27 cellular contexts compared by ENCODE assay signal in the genomic region with DNA sequence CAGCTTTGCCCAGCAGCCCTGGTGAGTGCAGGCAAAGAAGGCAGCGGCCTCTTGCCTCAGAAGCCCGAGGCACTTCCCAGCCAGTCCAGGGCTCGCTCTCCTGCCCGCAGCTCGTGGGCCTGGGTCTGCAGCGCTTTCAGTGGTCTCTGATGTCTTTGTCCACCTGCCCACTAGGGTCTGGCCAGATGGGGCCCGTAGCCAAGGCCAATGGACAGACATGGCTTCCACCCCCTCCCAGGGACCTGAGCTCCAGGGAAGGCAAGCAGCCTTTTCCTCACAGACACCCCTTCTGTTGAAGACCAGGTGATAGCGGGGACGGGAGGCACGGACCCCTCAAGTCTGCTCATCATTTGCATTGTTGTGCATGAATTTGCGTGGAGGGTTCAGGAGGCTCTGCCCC. TPM values are rescaled to one million over a fixed set of nuclear protein-coding genes. Genes with fewer than 3 reads are reported as not detected.
DNase-seq lines count a peak whose midpoint lies in the region; ATAC-seq, FAIRE-seq and TF ChIP-seq lines count a peak whose summit lies in the region.
"Had no signal": no experiment of that assay in that cellular context is flagged by ENCODE, and none has a peak within 500 bp of the region (broad histone marks: within the 10 kb centered on the region; RNA-seq: fewer than 3 reads in every experiment).

No MANE protein-coding gene starts in this region.

- ATAC-seq in activated CD4-positive, alpha-beta T cell treated with anti-CD3 and anti-CD28 coated beads for 36 hours: no peak
- ATAC-seq in HepG2 (no peak), right lobe of liver (no peak), memory B cell (ENCODE audit: low read depth) (no peak), GM21723 (IDR thresholded peaks at IDR 0.05; ENCODE audit: unreplicated experiment) (no peak), natural killer cell (no peak)
- ATAC-seq: activated T-helper 17 cell treated with anti-CD3 and anti-CD28 coated beads, Interleukin-2, amount 50 U/mL, for 72 hours; GM12878; stimulated activated memory B cell treated with anti-CD40 and anti-IgM and Interleukin-4, amounts not matched to agents 10 μg/mL and 1 μg/mL and 100 μg/mL, for 72 hours had no signal

- CTCF ChIA-PET in activated CD4-positive, alpha-beta T cell treated with anti-CD3 and anti-CD28 coated beads for 36 hours (lab: Charles Lee): interaction anchor here (0.9 to 1.6 kb wide), 2 partner anchors 27 to 84 kb away, joined by 4 to 5 read pairs; no protein-coding TSS in a partner anchor
- CTCF ChIA-PET in HepG2 (lab: Yijun Ruan, JAX; ENCODE audit: low intra/inter-chr PET ratio, low total read pairs): no interaction called here
- CTCF ChIA-PET in SK-N-SH (lab: Yijun Ruan, JAX): interaction anchor here (1.8 kb wide), 1 partner anchor 99 kb away, joined by 7 read pairs; no protein-coding TSS in a partner anchor

- no peak for TF ChIP-seq CTCF in HepG2 (CRISPR knock-in tag; IDR thresholded peaks at IDR 0.05)
- TF ChIP-seq CTCF in right lobe of liver (IDR thresholded peaks at IDR 0.05): no peak
- TF ChIP-seq CTCF in SK-N-SH (IDR thresholded peaks at IDR 0.05): no peak
- no peak for TF ChIP-seq CTCF in natural killer cell (IDR thresholded peaks at IDR 0.05)

- no peak overlapping the region for H3K4me2 ChIP-seq in HepG2 (ENCODE audit: low read depth, low read length)
- H3K4me2 ChIP-seq in SK-N-SH: no peak overlapping the region

- intact Hi-C loops in activated CD4-positive, alpha-beta T cell treated with anti-CD3 and anti-CD28 coated beads for 36 hours (cut with DNase I, micrococcal nuclease): no loop called here
- intact Hi-C loops in HepG2 (cut with micrococcal nuclease; ENCODE audit: unreplicated experiment) (no loop called here), right lobe of liver (cut with DNase I) (no loop called here), natural killer cell (cut with micrococcal nuclease) (no loop called here)

- H4K20me1 ChIP-seq in HepG2 (ENCODE audit: insufficient read depth, low read length) (no peaks in the 10 kb centered on the region; the same call in 1 of the 2 replicates), SK-N-SH (ENCODE audit: insufficient read depth) (0 out of 2 replicates have a peak, but pooled peaks cover 6% of the 10 kb centered on the region)

- DNase-seq in activated CD4-positive, alpha-beta T cell treated with anti-CD3 and anti-CD28 coated beads for 36 hours: no peak
- DNase-seq in activated CD4-positive, alpha-beta T cell treated with anti-CD3 and anti-CD28 coated beads for 4 hours: no peak
- DNase-seq in HepG2 (ENCODE audit: low spot score) (no peak), right lobe of liver (no peak), memory B cell (ENCODE audit: low spot score in 2 of 2) (no peak), SK-N-SH (no peak), natural killer cell (no peak)
- DNase-seq: activated CD4-positive, CD25-positive, alpha-beta regulatory T cell treated with anti-CD3 and anti-CD28 coated beads, Interleukin-2, amount 50 U/mL, for 72 hours; CD4-positive, alpha-beta memory T cell; EL; glutamatergic neuron; GM23248; Karpas-422; NCI-H1436; NCI-H345; NCI-H748 treated with DMSO at 0.1 percent for 48 hours; sigmoid colon; stimulated activated CD4-positive, alpha-beta T cell treated with anti-CD3 and anti-CD28 coated beads, Interleukin-4, amount 100 ng/mL, for 24 hours had no signal

- H2AFZ ChIP-seq in HepG2 (ENCODE audit: low read length) (no peak overlapping the region), SK-N-SH (ENCODE audit: low read depth) (no peak overlapping the region)
- H2AFZ ChIP-seq: GM23248 had no signal

- no peak for TF ChIP-seq POLR2A in HepG2 (IDR thresholded peaks at IDR 0.05; ENCODE audit: insufficient read depth in 1 of 2, low read depth in 2 of 2, low read length in 2 of 2)
- no peak for TF ChIP-seq POLR2A in right lobe of liver (IDR thresholded peaks at IDR 0.05)

- peaks cover 6% of the 10 kb centered on the region for H3K27me3 Mint-ChIP-seq in activated CD4-positive, alpha-beta T cell treated with anti-CD3 and anti-CD28 coated beads for 36 hours
- H3K27me3 Mint-ChIP-seq in memory B cell (no peaks in the 10 kb centered on the region), natural killer cell (ENCODE audit: low read depth in 2 of 2) (no peaks in the 10 kb centered on the region)
- H3K27me3 Mint-ChIP-seq: CD4-positive, alpha-beta memory T cell had no signal

- peaks cover 2% of the 10 kb centered on the region for H3F3A ChIP-seq in SK-N-SH (replicated peaks; ENCODE audit: insufficient read depth)

- H3K36me3 ChIP-seq in HepG2 (replicated peaks in 1 of 2; ENCODE audit: control insufficient read depth in 1 of 2, insufficient read depth in 2 of 2, low read length in 2 of 2) (peaks cover 0 to 7% of the 10 kb centered on the region in 2 experiments; a peak in 2 of 5 replicates), right lobe of liver (no peaks in the 10 kb centered on the region), SK-N-SH (replicated peaks in 1 of 2; ENCODE audit: control insufficient read depth in 1 of 2, insufficient read depth in 2 of 2, low read length in 1 of 2) (peaks cover 0 to 3% of the 10 kb centered on the region in 2 experiments)
- H3K36me3 ChIP-seq: neutrophil, sigmoid colon, SJSA1, suprapubic skin had no signal

- POLR2A ChIA-PET in activated CD4-positive, alpha-beta T cell treated with anti-CD3 and anti-CD28 coated beads for 36 hours (lab: Charles Lee): interaction anchor here (0.9 kb wide), 1 partner anchor 84 kb away, joined by 3 read pairs; a partner anchor contains a TSS
- POLR2A ChIA-PET in HepG2 (lab: Yijun Ruan, JAX) (no interaction called here), SK-N-SH (lab: Yijun Ruan, JAX) (no interaction called here)

- FAIRE-seq in HepG2 (lab: Jason Lieb, UNC): no peak
- FAIRE-seq: GM12878, RCC 7860 had no signal

- no peaks in the 10 kb centered on the region for H3K9me3 Mint-ChIP-seq in activated CD4-positive, alpha-beta T cell treated with anti-CD3 and anti-CD28 coated beads for 36 hours (ENCODE audit: low read depth)
- H3K9me3 Mint-ChIP-seq in memory B cell (no peaks in the 10 kb centered on the region), natural killer cell (no peaks in the 10 kb centered on the region)
- H3K9me3 Mint-ChIP-seq: activated T-helper 17 cell treated with anti-CD3 and anti-CD28 coated beads, Interleukin-2, amount 50 U/mL, for 72 hours; stimulated activated memory B cell treated with anti-CD40 and anti-IgM and Interleukin-4, amounts not matched to agents 10 μg/mL and 1 μg/mL and 100 μg/mL, for 72 hours had no signal

- H3K27me3 ChIP-seq in HepG2 (ENCODE audit: control insufficient read depth in 1 of 2, insufficient read depth in 2 of 2, low read length in 2 of 2) (peaks cover 14 to 34% of the 10 kb centered on the region in 2 experiments; a peak in 4 of 5 replicates), right lobe of liver (no peaks in the 10 kb centered on the region), SK-N-SH (ENCODE audit: insufficient read depth) (no peaks in the 10 kb centered on the region)

- H3K9ac ChIP-seq in HepG2 (ENCODE audit: insufficient read depth, low read depth, low read length) (no peak overlapping the region), SK-N-SH (no peak overlapping the region)
- H3K9ac ChIP-seq: GM23248 had no signal

- no peaks in the 10 kb centered on the region for H3K9me2 ChIP-seq in SK-N-SH

- peaks cover 5% of the 10 kb centered on the region for H3K36me3 Mint-ChIP-seq in activated CD4-positive, alpha-beta T cell treated with anti-CD3 and anti-CD28 coated beads for 36 hours (ENCODE audit: low read depth)
- H3K36me3 Mint-ChIP-seq in memory B cell (no peaks in the 10 kb centered on the region), natural killer cell (no peaks in the 10 kb centered on the region)

- H3K4me1 Mint-ChIP-seq in activated CD4-positive, alpha-beta T cell treated with anti-CD3 and anti-CD28 coated beads for 36 hours: peaks cover 7% of the 10 kb centered on the region
- H3K4me1 Mint-ChIP-seq in memory B cell: peaks cover 13% of the 10 kb centered on the region
- H3K4me1 Mint-ChIP-seq in natural killer cell: peaks cover 0 to 57% of the 10 kb centered on the region in 2 donors
- H3K4me1 Mint-ChIP-seq: activated T-helper 17 cell treated with anti-CD3 and anti-CD28 coated beads, Interleukin-2, amount 50 U/mL, for 72 hours had no signal

- no peaks in the 10 kb centered on the region for H3K4me1 ChIP-seq in HepG2 (ENCODE audit: insufficient read depth, low read length)
- H3K4me1 ChIP-seq in right lobe of liver: no peaks in the 10 kb centered on the region
- H3K4me1 ChIP-seq in SK-N-SH (ENCODE audit: control insufficient read depth in 1 of 2, insufficient read depth in 2 of 2, low read depth in 1 of 2, low read length in 1 of 2): peaks cover 0 to 9% of the 10 kb centered on the region in 2 experiments; a peak in 1 of 4 replicates
- H3K4me1 ChIP-seq: SJSA1 had no signal

- peak overlapping the region; percentile 74 for H3K4me3 Mint-ChIP-seq in activated CD4-positive, alpha-beta T cell treated with anti-CD3 and anti-CD28 coated beads for 36 hours
- H3K4me3 Mint-ChIP-seq in memory B cell (peak overlapping the region; percentile 29), natural killer cell (no peak overlapping the region)

- H3K27ac ChIP-seq in HepG2 (ENCODE audit: extremely low read length, insufficient read depth, low read length) (no peak overlapping the region), right lobe of liver (no peak overlapping the region), SK-N-SH (ENCODE audit: low read depth in 2 of 2, low read length in 1 of 2) (no peak overlapping the region)
- H3K27ac ChIP-seq: GM23248, neutrophil, sigmoid colon, SJSA1, suprapubic skin had no signal

- H3K4me3 ChIP-seq in HepG2 (replicated peaks in 1 of 3; ENCODE audit: insufficient read depth in 1 of 3, low read depth in 2 of 3, low read length in 3 of 3) (no peak overlapping the region), right lobe of liver (no peak overlapping the region), SK-N-SH (ENCODE audit: low read depth in 2 of 2, low read length in 1 of 2) (no peak overlapping the region)
- H3K4me3 ChIP-seq: GM12878, GM23248, lung, sigmoid colon, SJSA1, suprapubic skin had no signal

- H3K27ac Mint-ChIP-seq in activated CD4-positive, alpha-beta T cell treated with anti-CD3 and anti-CD28 coated beads for 36 hours: no peak overlapping the region
- no peak overlapping the region for H3K27ac Mint-ChIP-seq in memory B cell
- H3K27ac Mint-ChIP-seq in natural killer cell: no peak overlapping the region

- 84% methylated on average over 11 of the region's 11 CpGs for WGBS in HepG2 (ENCODE audit: low lambda C conversion rate)
- WGBS in right lobe of liver (ENCODE audit: insufficient coverage, low coverage, low lambda C conversion rate, missing lambda C conversion rate): 84% methylated on average over 4 of the region's 11 CpGs
- WGBS in SK-N-SH (ENCODE audit: low lambda C conversion rate): 85% methylated on average over 6 of the region's 11 CpGs

- in situ Hi-C loops in HepG2 (cut with HindIII; ENCODE audit: extremely low pct_ligation_motif_present, low pct_unique_long_range_greater_than_20kb): no loop called here

- TF ChIP-seq RAD21 in HepG2 (CRISPR knock-in tag; IDR thresholded peaks at IDR 0.05) (no peak), SK-N-SH (IDR thresholded peaks at IDR 0.05; ENCODE audit: low read length) (no peak)

- TF ChIP-seq EP300 in HepG2 (IDR thresholded peaks at IDR 0.05; ENCODE audit: low read depth in 2 of 2, low read length in 2 of 2) (no peak), HepG2 (CRISPR knock-in tag; IDR thresholded peaks at IDR 0.05; ENCODE audit: borderline replicate concordance) (no peak), SK-N-SH (IDR thresholded peaks at IDR 0.05; ENCODE audit: borderline replicate concordance in 1 of 2, low read depth in 1 of 2, low read length in 1 of 2) (no peak)

- no TSS peak for BruUV-seq in HepG2 (replicated peaks; lab: Mats Ljungman, UMichigan)

- H3K9me3 ChIP-seq in HepG2 (ENCODE audit: low read length) (no peaks in the 10 kb centered on the region), right lobe of liver (no peaks in the 10 kb centered on the region), SK-N-SH (no peaks in the 10 kb centered on the region)
- H3K9me3 ChIP-seq: neutrophil, sigmoid colon, SJSA1, suprapubic skin had no signal

- no peaks in the 10 kb centered on the region for H3K79me2 ChIP-seq in HepG2 (ENCODE audit: insufficient read depth, low read length)
- H3K79me2 ChIP-seq in SK-N-SH (ENCODE audit: insufficient read depth): no peaks in the 10 kb centered on the region

RNA-seq across cellular contexts. Expression of a gene that starts 33.7 kb away (rescaled TPM):
- total RNA-seq in activated CD4-positive, alpha-beta T cell treated with anti-CD3 and anti-CD28 coated beads for 36 hours: 10 to 100 TPM; 70.0 to 76.4 TPM
- total RNA-seq in HepG2 (2016; rRNA removed; fragmentation: Illumina TruSeq; extraction: Trizol) (19.7 and 27.4 TPM in 2 replicates), right lobe of liver (10 to 100 TPM in 5 of 6 experiments, 1 to 10 TPM in 1; 8.7 to 22.8 (median 16.4) TPM), natural killer cell (100 to 1,000 TPM; 125 to 130 (median 126) TPM)
- 19.4 and 24.7 TPM in 2 replicates for total RNA-seq in HepG2 (2016; cell fraction: cytosol; rRNA removed; fragmentation: Illumina TruSeq; extraction: Trizol; ENCODE audit: low read depth)
- 14.3 and 27.1 TPM in 2 replicates for total RNA-seq in HepG2 (2016; cell fraction: insoluble cytoplasmic fraction; rRNA removed; fragmentation: Illumina TruSeq; extraction: Trizol)
- total RNA-seq in HepG2 (2016; cell fraction: membrane; rRNA removed; fragmentation: Illumina TruSeq; extraction: Trizol): 13.2 and 13.7 TPM in 2 replicates
- total RNA-seq in HepG2 (2016; cell fraction: nucleus; rRNA removed; fragmentation: Illumina TruSeq; extraction: Trizol): 23.0 and 25.0 TPM in 2 replicates
- polyA plus RNA-seq in HepG2 (2011; rRNA removed) (11.2 and 12.7 TPM in 2 replicates), SK-N-SH (2012; rRNA removed) (18.1 and 32.7 TPM in 2 replicates)
- 5.1 and 6.6 TPM in 2 replicates for polyA plus RNA-seq in HepG2 (2011; cell fraction: cytosol; rRNA removed)
- polyA plus RNA-seq in HepG2 (2011; cell fraction: nucleus; rRNA removed): 52.8 and 62.1 TPM in 2 replicates
- polyA plus RNA-seq in HepG2 (2012): 25.6 and 26.4 TPM in 2 replicates
- 2.5 and 2.8 TPM in 2 replicates for polyA plus RNA-seq in HepG2 (2016; cell fraction: cytosol; fragmentation: Illumina TruSeq; extraction: Trizol; ENCODE audit: low read depth)
- polyA plus RNA-seq in HepG2 (2016; cell fraction: insoluble cytoplasmic fraction; fragmentation: Illumina TruSeq; extraction: Trizol; ENCODE audit: low read depth): 25.5 and 39.1 TPM in 2 replicates
- 6.0 and 7.1 TPM in 2 replicates for polyA plus RNA-seq in HepG2 (2016; cell fraction: membrane; fragmentation: Illumina TruSeq; extraction: Trizol; ENCODE audit: low read depth)
- 81.5 and 103 TPM in 2 replicates for polyA plus RNA-seq in HepG2 (2016; cell fraction: nucleus; fragmentation: Illumina TruSeq; extraction: Trizol; ENCODE audit: insufficient read depth, low read depth)
- 8.7 and 11.6 TPM in 2 replicates for polyA minus RNA-seq in HepG2 (2011; rRNA and poly(A)+ RNA removed; ENCODE audit: low replicate concordance)
- 9.7 and 11.0 TPM in 2 replicates for polyA minus RNA-seq in HepG2 (2011; cell fraction: cytosol; rRNA and poly(A)+ RNA removed)
- polyA minus RNA-seq in HepG2 (2011; cell fraction: nucleus; rRNA and poly(A)+ RNA removed): 21.3 and 25.5 TPM in 2 replicates
- polyA plus RNA-seq in SK-N-SH (2012; cell fraction: cytosol; rRNA removed): 17.4 and 19.4 TPM in 2 replicates
- 76.1 and 100 TPM in 2 replicates for polyA plus RNA-seq in SK-N-SH (2012; cell fraction: nucleus; rRNA removed)
